In the genomic region with DNA sequence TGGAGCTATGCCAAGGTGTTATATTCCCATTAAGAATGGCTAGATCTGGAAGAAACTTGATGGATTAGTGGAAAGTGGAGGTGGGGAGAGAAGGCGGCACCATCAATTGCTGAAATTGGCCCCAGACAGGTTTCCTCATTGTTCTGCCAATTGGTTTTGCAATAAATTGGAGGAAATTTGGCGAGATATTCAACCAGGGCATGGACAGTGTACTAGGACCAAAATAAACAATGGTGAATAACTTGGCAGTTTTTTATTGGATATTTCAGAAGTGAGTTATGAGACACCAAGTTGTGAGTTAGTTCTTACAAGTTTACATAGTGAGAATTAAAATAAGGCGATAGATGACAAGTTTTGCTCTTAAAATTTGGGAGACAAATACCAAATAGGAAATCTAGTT, we compare ENCODE assay signal across 20 cellular contexts. TPM values are rescaled to one million over a fixed set of nuclear protein-coding genes. Genes with fewer than 3 reads are reported as not detected.
DNase-seq lines count a peak whose midpoint lies in the region; ATAC-seq, FAIRE-seq and TF ChIP-seq lines count a peak whose summit lies in the region.
"Had no signal": no experiment of that assay in that cellular context is flagged by ENCODE, and none has a peak within 500 bp of the region (broad histone marks: within the 10 kb centered on the region; RNA-seq: fewer than 3 reads in every experiment).

No MANE protein-coding gene starts in this region.

- H3K4me3 ChIP-seq in liver (ENCODE audit: low read depth in 1 of 3, low read length in 3 of 3) (no peak overlapping the region), HepG2 (replicated peaks in 1 of 3; ENCODE audit: insufficient read depth in 1 of 3, low read depth in 2 of 3, low read length in 3 of 3) (no peak overlapping the region), PC-3 (ENCODE audit: low read length) (no peak overlapping the region), right lobe of liver (no peak overlapping the region), Caco-2 (ENCODE audit: low read depth, low read length) (no peak overlapping the region)
- H3K4me3 ChIP-seq: Peyer's patch had no signal

- H3K4me2 ChIP-seq in HepG2 (ENCODE audit: low read depth, low read length) (no peak overlapping the region), PC-3 (ENCODE audit: low read length) (0 out of 2 replicates have a peak overlapping the region, but pooled peaks have one; percentile 7)
- H3K4me2 ChIP-seq: KMS-11 had no signal

- TF ChIP-seq RAD21 in liver (IDR thresholded peaks at IDR 0.05) (no peak), HepG2 (CRISPR knock-in tag; IDR thresholded peaks at IDR 0.05) (no peak)

- H3K36me3 Mint-ChIP-seq in Caco-2 (ENCODE audit: insufficient read depth, unreplicated experiment), result no peaks in the 10 kb centered on the region

- peaks cover 7 to 15% (median 9%) of the 10 kb centered on the region in 4 donors for H3K4me1 ChIP-seq in liver (ENCODE audit: control insufficient read depth in 4 of 4, insufficient read depth in 4 of 4, low read length in 3 of 4)
- H3K4me1 ChIP-seq in HepG2 (ENCODE audit: insufficient read depth, low read length), result peaks cover 10% of the 10 kb centered on the region
- peaks cover 14% of the 10 kb centered on the region for H3K4me1 ChIP-seq in PC-3 (ENCODE audit: insufficient read depth, low read length)
- H3K4me1 ChIP-seq in right lobe of liver, result peaks cover 0 to 41% (median 1%) of the 10 kb centered on the region in 4 donors
- peaks cover 4% of the 10 kb centered on the region for H3K4me1 ChIP-seq in Caco-2
- H3K4me1 ChIP-seq: Peyer's patch had no signal

- H3K4me1 Mint-ChIP-seq in Caco-2 (ENCODE audit: low read depth, unreplicated experiment), result no peaks in the 10 kb centered on the region

- in situ Hi-C loops in HepG2 (cut with HindIII; ENCODE audit: extremely low pct_ligation_motif_present, low pct_unique_long_range_greater_than_20kb), result no loop called here

- 0 out of 2 replicates have a peak, but pooled peaks cover 3% of the 10 kb centered on the region for H3K9me2 ChIP-seq in PC-3 (replicated peaks; ENCODE audit: low read length)

- no peak for FAIRE-seq in HepG2 (lab: Jason Lieb, UNC)
- FAIRE-seq: A204.1 had no signal

- H3K4me3 Mint-ChIP-seq in Caco-2 (ENCODE audit: unreplicated experiment), result no peak overlapping the region

- no peak for ATAC-seq in HepG2
- peak; percentile 97 for ATAC-seq in PC-3
- peak; percentile 35 to 82 (median 64) for ATAC-seq in right lobe of liver
- ATAC-seq: SK-N-SH treated with all-trans-retinoic acid at 6 μM for 48 hours had no signal

- H4K20me1 ChIP-seq in HepG2 (ENCODE audit: insufficient read depth, low read length) (no peaks in the 10 kb centered on the region), PC-3 (ENCODE audit: low read length) (no peaks in the 10 kb centered on the region)

- CTCF ChIA-PET in HepG2 (lab: Yijun Ruan, JAX; ENCODE audit: low intra/inter-chr PET ratio, low total read pairs) (no interaction called here), PC-3 (lab: Charles Lee) (no interaction called here), Caco-2 (lab: Charles Lee) (no interaction called here)

- H3K27me3 Mint-ChIP-seq in Caco-2 (ENCODE audit: insufficient read depth, unreplicated experiment), result peaks cover 10% of the 10 kb centered on the region

- no peaks in the 10 kb centered on the region for H3F3A ChIP-seq in PC-3 (ENCODE audit: low read length, unreplicated experiment)

- H3K9ac ChIP-seq in liver (ENCODE audit: low read depth in 1 of 2, low read length in 2 of 2) (no peak overlapping the region), HepG2 (ENCODE audit: insufficient read depth, low read depth, low read length) (no peak overlapping the region), PC-3 (ENCODE audit: low read length) (no peak overlapping the region)
- H3K9ac ChIP-seq: KMS-11 had no signal

- TF ChIP-seq POLR2A in HepG2 (IDR thresholded peaks at IDR 0.05; ENCODE audit: insufficient read depth in 1 of 2, low read depth in 2 of 2, low read length in 2 of 2) (no peak), right lobe of liver (IDR thresholded peaks at IDR 0.05) (no peak)

- H3K27me3 ChIP-seq in liver (ENCODE audit: control insufficient read depth in 4 of 4, insufficient read depth in 4 of 4, low read length in 3 of 4) (no peaks in the 10 kb centered on the region), HepG2 (ENCODE audit: control insufficient read depth in 1 of 2, insufficient read depth in 2 of 2, low read length in 2 of 2) (no peaks in the 10 kb centered on the region; a peak in 1 of 5 replicates), PC-3 (ENCODE audit: low read length) (no peaks in the 10 kb centered on the region), right lobe of liver (peaks cover 0 to 6% of the 10 kb centered on the region in 2 donors), Caco-2 (replicated peaks; ENCODE audit: control insufficient read depth, insufficient read depth, low read length) (no peaks in the 10 kb centered on the region)
- H3K27me3 ChIP-seq: Peyer's patch had no signal

- no peaks in the 10 kb centered on the region for H3K79me2 ChIP-seq in HepG2 (ENCODE audit: insufficient read depth, low read length)
- H3K79me2 ChIP-seq in PC-3 (ENCODE audit: low read length), result no peaks in the 10 kb centered on the region

- no peaks in the 10 kb centered on the region for H3K36me3 ChIP-seq in liver (ENCODE audit: control insufficient read depth in 4 of 4, insufficient read depth in 3 of 4, low read depth in 1 of 4, low read length in 3 of 4)
- H3K36me3 ChIP-seq in HepG2 (replicated peaks in 1 of 2; ENCODE audit: control insufficient read depth in 1 of 2, insufficient read depth in 2 of 2, low read length in 2 of 2), result no peaks in the 10 kb centered on the region
- no peaks in the 10 kb centered on the region for H3K36me3 ChIP-seq in PC-3 (ENCODE audit: low read depth, low read length)
- no peaks in the 10 kb centered on the region for H3K36me3 ChIP-seq in right lobe of liver
- H3K36me3 ChIP-seq in Caco-2 (ENCODE audit: control insufficient read depth, insufficient read depth, low read length), result no peaks in the 10 kb centered on the region
- H3K36me3 ChIP-seq: Peyer's patch had no signal

- POLR2A ChIA-PET in HepG2 (lab: Yijun Ruan, JAX) (no interaction called here), PC-3 (lab: Charles Lee; ENCODE audit: unreplicated experiment) (interaction anchor here (0.5 kb wide), 1 partner anchor 507 kb away, joined by 11 read pairs; no protein-coding TSS in a partner anchor), Caco-2 (lab: Charles Lee) (no interaction called here)

- intact Hi-C loops in HepG2 (cut with micrococcal nuclease; ENCODE audit: unreplicated experiment) (no loop called here), PC-3 (cut with micrococcal nuclease) (loop anchor here (1.0 kb wide), 1 partner anchor 103 kb away; no protein-coding TSS in a partner anchor), right lobe of liver (cut with DNase I) (no loop called here), Caco-2 (cut with micrococcal nuclease; ENCODE audit: unreplicated experiment) (no loop called here)

- no peaks in the 10 kb centered on the region for H3K9me3 Mint-ChIP-seq in Caco-2 (ENCODE audit: unreplicated experiment)

- H2AFZ ChIP-seq in HepG2 (ENCODE audit: low read length) (no peak overlapping the region), PC-3 (ENCODE audit: low read length) (no peak overlapping the region)

- DNase-seq in HepG2 (ENCODE audit: low spot score) (no peak), PC-3 (peak; percentile 80), right lobe of liver (peak in 1 of 3 donors; percentile 49), Caco-2 (no peak), NCI-H128 (lab: John Stamatoyannopoulos, UW; ENCODE audit: unreplicated experiment) (no peak), hypothalamus (lab: John Stamatoyannopoulos, UW) (no peak)
- DNase-seq: DMS 273 treated with DMSO at 0.1 percent for 48 hours, DMS79 treated with DMSO at 0.1 percent for 48 hours, H7, NCI-H1417 treated with DMSO at 0.1 percent for 48 hours, NCI-H187, NCI-H446 treated with DMSO at 0.1 percent for 48 hours, NCI-H774, Peyer's patch had no signal

- no peak for TF ChIP-seq CTCF in liver (IDR thresholded peaks at IDR 0.05; ENCODE audit: low read depth, low read length, missing input control)
- TF ChIP-seq CTCF in HepG2 (CRISPR knock-in tag; IDR thresholded peaks at IDR 0.05), result no peak
- no peak for TF ChIP-seq CTCF in PC-3 (conservative IDR thresholded peaks at IDR 0.05; ENCODE audit: low read depth, low read length)
- no peak for TF ChIP-seq CTCF in right lobe of liver (IDR thresholded peaks at IDR 0.05)
- TF ChIP-seq CTCF in Caco-2 (IDR thresholded peaks at IDR 0.05; ENCODE audit: insufficient read depth in 1 of 2, low read depth in 1 of 2, low read length in 1 of 2, severe bottlenecking in 1 of 2, unreplicated experiment in 1 of 2), result no peak

- no peak overlapping the region for H3K27ac ChIP-seq in liver (ENCODE audit: low read depth in 1 of 2, low read length in 2 of 2)
- no peak overlapping the region for H3K27ac ChIP-seq in HepG2 (ENCODE audit: extremely low read length, insufficient read depth, low read length)
- H3K27ac ChIP-seq in PC-3 (ENCODE audit: low read length), result no peak overlapping the region
- no peak overlapping the region for H3K27ac ChIP-seq in right lobe of liver
- H3K27ac ChIP-seq: C4-2B, HL-60, KMS-11, Peyer's patch had no signal

- no peak overlapping the region for H3K27ac Mint-ChIP-seq in Caco-2 (ENCODE audit: unreplicated experiment)

- TF ChIP-seq EP300 in HepG2 (IDR thresholded peaks at IDR 0.05; ENCODE audit: low read depth in 2 of 2, low read length in 2 of 2) (no peak), HepG2 (CRISPR knock-in tag; IDR thresholded peaks at IDR 0.05; ENCODE audit: borderline replicate concordance) (no peak)

- no peaks in the 10 kb centered on the region for H3K9me3 ChIP-seq in liver (ENCODE audit: control insufficient read depth in 4 of 4, low read length in 3 of 4)
- H3K9me3 ChIP-seq in HepG2 (ENCODE audit: low read length), result no peaks in the 10 kb centered on the region
- no peaks in the 10 kb centered on the region for H3K9me3 ChIP-seq in PC-3 (ENCODE audit: low read length)
- no peaks in the 10 kb centered on the region for H3K9me3 ChIP-seq in right lobe of liver
- no peaks in the 10 kb centered on the region; the same call in 1 of the 2 replicates for H3K9me3 ChIP-seq in Caco-2
- H3K9me3 ChIP-seq: Peyer's patch had no signal

- BruUV-seq in HepG2 (replicated peaks; lab: Mats Ljungman, UMichigan) (no TSS peak), PC-3 (replicated peaks; lab: Mats Ljungman, UMichigan) (no TSS peak), Caco-2 (replicated peaks; lab: Mats Ljungman, UMichigan) (no TSS peak)

- WGBS in liver, result 28% methylated on average over 3 of the region's 3 CpGs
- 44% methylated on average over 3 of the region's 3 CpGs for WGBS in HepG2 (ENCODE audit: low lambda C conversion rate)
- 29% methylated on average over 3 of the region's 3 CpGs for WGBS in right lobe of liver (ENCODE audit: insufficient coverage, low coverage, low lambda C conversion rate, missing lambda C conversion rate)

RNA-seq across cellular contexts. Expression of a gene that starts 41.1 kb away (rescaled TPM):
- total RNA-seq in liver (1 to 10 TPM in 1 of 2 donors, under 1 TPM in 1; 0.84 to 1.7 TPM), HepG2 (2016; rRNA removed; fragmentation: Illumina TruSeq; extraction: Trizol) (27.6 and 40.1 TPM in 2 replicates), PC-3 (2014; rRNA removed) (119 and 151 TPM in 2 replicates), right lobe of liver (1 to 10 TPM; 1.2 to 5.9 (median 1.9) TPM), Caco-2 (2022) (46.2 and 51.5 TPM in 2 replicates)
- polyA plus RNA-seq in liver (1 to 10 TPM in 1 of 2 donors, under 1 TPM in 1; 0.42 to 1.1 TPM), HepG2 (2011; rRNA removed) (16.1 and 18.5 TPM in 2 replicates)
- total RNA-seq in HepG2 (2016; cell fraction: cytosol; rRNA removed; fragmentation: Illumina TruSeq; extraction: Trizol; ENCODE audit: low read depth), result 6.2 and 7.6 TPM in 2 replicates
- 27.6 and 38.4 TPM in 2 replicates for total RNA-seq in HepG2 (2016; cell fraction: insoluble cytoplasmic fraction; rRNA removed; fragmentation: Illumina TruSeq; extraction: Trizol)
- 33.8 and 35.1 TPM in 2 replicates for total RNA-seq in HepG2 (2016; cell fraction: membrane; rRNA removed; fragmentation: Illumina TruSeq; extraction: Trizol)
- 41.9 and 42.0 TPM in 2 replicates for total RNA-seq in HepG2 (2016; cell fraction: nucleus; rRNA removed; fragmentation: Illumina TruSeq; extraction: Trizol)
- 16.5 and 16.7 TPM in 2 replicates for polyA plus RNA-seq in HepG2 (2011; cell fraction: cytosol; rRNA removed)
- polyA plus RNA-seq in HepG2 (2011; cell fraction: nucleus; rRNA removed), result 27.0 and 29.5 TPM in 2 replicates
- 52.8 and 54.6 TPM in 2 replicates for polyA plus RNA-seq in HepG2 (2012)
- polyA plus RNA-seq in HepG2 (2016; cell fraction: cytosol; fragmentation: Illumina TruSeq; extraction: Trizol; ENCODE audit: low read depth), result 4.1 and 5.3 TPM in 2 replicates
- 85.8 and 117 TPM in 2 replicates for polyA plus RNA-seq in HepG2 (2016; cell fraction: insoluble cytoplasmic fraction; fragmentation: Illumina TruSeq; extraction: Trizol; ENCODE audit: low read depth)
- polyA plus RNA-seq in HepG2 (2016; cell fraction: membrane; fragmentation: Illumina TruSeq; extraction: Trizol; ENCODE audit: low read depth), result 19.3 and 23.2 TPM in 2 replicates
- polyA plus RNA-seq in HepG2 (2016; cell fraction: nucleus; fragmentation: Illumina TruSeq; extraction: Trizol; ENCODE audit: insufficient read depth, low read depth), result 116 and 117 TPM in 2 replicates
- 44.5 TPM in 1 of 2 replicates, not detected in the other for polyA minus RNA-seq in HepG2 (2011; rRNA and poly(A)+ RNA removed; ENCODE audit: low replicate concordance)
- polyA minus RNA-seq in HepG2 (2011; cell fraction: cytosol; rRNA and poly(A)+ RNA removed), result 90.2 and 106 TPM in 2 replicates
- polyA minus RNA-seq in HepG2 (2011; cell fraction: nucleus; rRNA and poly(A)+ RNA removed), result 25.2 and 26.5 TPM in 2 replicates
